15 cellular contexts compared by ENCODE assay signal in the genomic region with DNA sequence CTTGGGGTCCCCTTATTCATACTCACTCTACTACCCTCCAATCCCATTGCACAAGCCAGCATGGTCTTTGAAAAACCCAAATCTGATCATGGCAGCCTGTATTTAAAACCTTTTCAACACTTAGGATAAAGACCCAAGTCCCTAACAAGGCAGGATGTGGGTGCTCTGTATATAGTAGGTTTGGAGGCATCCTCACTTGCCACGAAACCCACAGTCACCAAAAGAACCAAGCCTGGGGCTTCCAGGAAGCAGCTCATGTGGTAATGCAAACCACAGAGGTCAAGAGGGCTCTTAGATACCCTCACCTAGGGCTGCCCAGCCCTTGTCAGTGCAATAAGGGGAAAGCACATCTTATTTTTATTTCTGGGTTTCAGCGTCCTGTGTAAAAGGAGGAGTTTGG.
"Had no signal": no experiment of that assay in that cellular context is flagged by ENCODE, and none has a peak within 500 bp of the region (broad histone marks: within the 10 kb centered on the region; RNA-seq: fewer than 3 reads in every experiment).

No MANE protein-coding gene starts in this region.

- H3K27ac ChIP-seq: ascending aorta, dorsolateral prefrontal cortex, psoas muscle, sigmoid colon, upper lobe of left lung had no signal

- H3K4me1 ChIP-seq: ascending aorta, psoas muscle had no signal

- H3K9me3 ChIP-seq: ascending aorta, psoas muscle, upper lobe of left lung had no signal

- H3K27me3 ChIP-seq: ascending aorta, sigmoid colon, upper lobe of left lung had no signal

- H3K36me3 ChIP-seq: ascending aorta, sigmoid colon, upper lobe of left lung had no signal

- H3K4me3 ChIP-seq: ascending aorta, dorsolateral prefrontal cortex, lung, psoas muscle, sigmoid colon, upper lobe of left lung had no signal

- ATAC-seq: activated CD4-positive, CD25-positive, alpha-beta regulatory T cell treated with anti-CD3 and anti-CD28 coated beads, Interleukin-2, amount 50 U/mL, for 24 hours; esophagus mucosa; left colon; naive thymus-derived CD8-positive, alpha-beta T cell; psoas muscle had no signal

- H3K36me3 Mint-ChIP-seq: naive thymus-derived CD8-positive, alpha-beta T cell had no signal

- DNase-seq: activated CD8-positive, alpha-beta memory T cell treated with anti-CD3 and anti-CD28 coated beads for 24 hours; activated effector memory CD4-positive, alpha-beta T cell treated with anti-CD3 and anti-CD28 coated beads, Interleukin-2, amount 50 U/mL, for 16 hours; dorsolateral prefrontal cortex; left colon; naive thymus-derived CD8-positive, alpha-beta T cell; nucleus accumbens; psoas muscle; sigmoid colon; stimulated activated CD4-positive, alpha-beta T cell treated with anti-CD3 and anti-CD28 coated beads, Interleukin-12 subunit alpha, Interleukin-12 subunit beta, amount 100 ng/mL, for 4 hours; stimulated activated naive CD4-positive, alpha-beta T cell treated with Interleukin-2 at 50 U/mL for 16 hours; upper lobe of left lung had no signal
